In the genomic region with DNA sequence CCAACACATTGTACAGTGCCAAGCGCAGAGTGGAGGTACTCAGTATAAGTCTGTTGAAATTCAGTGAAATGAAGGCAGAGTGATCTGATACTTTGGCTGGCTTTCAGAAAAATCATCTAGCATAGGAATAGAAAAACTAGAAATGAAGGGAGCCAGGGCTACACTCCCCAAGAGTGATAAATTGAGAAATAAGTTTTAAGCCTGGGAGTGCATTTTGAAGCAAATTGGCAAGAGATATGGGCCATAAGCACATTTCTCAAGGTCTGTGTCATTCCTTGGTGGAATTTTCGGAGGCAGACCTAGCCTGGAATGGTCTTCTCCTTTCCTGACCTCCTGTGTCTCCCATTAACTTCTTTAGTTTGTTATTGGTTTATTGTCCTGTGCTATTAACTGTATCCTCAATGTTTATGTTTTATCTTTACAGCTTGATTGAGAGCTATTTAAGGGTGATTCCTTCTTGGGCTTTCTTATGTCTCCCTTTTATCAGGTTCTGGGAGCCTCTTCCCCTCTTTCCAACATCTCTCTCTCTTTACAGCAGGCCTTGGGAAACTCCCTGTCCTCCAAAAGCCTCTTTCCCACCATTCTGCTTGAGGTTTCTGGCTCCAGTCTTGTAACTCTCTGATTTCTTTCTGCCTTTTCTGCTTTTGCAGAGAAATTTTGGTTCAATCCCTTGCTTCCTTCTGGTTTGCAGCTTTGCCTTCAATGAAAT, we compare ENCODE assay signal across 14 cellular contexts.
A peak's percentile ranks its signal among the peaks of the same experiment; 100 is the strongest.
DNase-seq lines count a peak whose midpoint lies in the region; TF ChIP-seq lines count a peak whose summit lies in the region.
"Had no signal": no experiment of that assay in that cellular context is flagged by ENCODE, and none has a peak within 500 bp of the region (broad histone marks: within the 10 kb centered on the region; RNA-seq: fewer than 3 reads in every experiment).

No MANE protein-coding gene starts in this region.

- no peak overlapping the region for H4K5ac ChIP-seq in mesendoderm (ENCODE audit: low read length)

- 56% methylated on average over 2 of the region's 2 CpGs for WGBS in esophagus squamous epithelium, 2 donors
- no CpG with 5 or more reads among the region's 2 CpGs for WGBS in mesendoderm (ENCODE audit: extremely low coverage, insufficient coverage, low lambda C conversion rate)

- no peak overlapping the region for H3K9ac ChIP-seq in mesendoderm (ENCODE audit: low read length)

- H4K8ac ChIP-seq in mesendoderm (ENCODE audit: low read depth, low read length) = peak overlapping the region; percentile 76

- DNase-seq in AG04449 (ENCODE audit: low read depth, low spot score) (peak; percentile 50), NCI-H226 (peak; percentile 92), esophagus squamous epithelium (lab: John Stamatoyannopoulos, UW) (no peak), mesendoderm (no peak), HT-29 (ENCODE audit: low spot score) (no peak), NCI-H1105 (lab: John Stamatoyannopoulos, UW) (no peak), islet precursor cell (no peak)
- DNase-seq in stimulated activated CD4-positive, alpha-beta T cell treated with anti-CD3 and anti-CD28 coated beads, Interleukin-15, amount 100 ng/mL, for 24 hours = no peak
- DNase-seq: activated CD4-positive, alpha-beta memory T cell treated with anti-CD3 and anti-CD28 coated beads, Interleukin-2, amount 10 ng/mL, durations not matched to agents 7 days and 5 days; NCI-H1417; NCI-H524; nephron progenitor cell; T-helper 9 cell had no signal

- no peak overlapping the region for H3K4me3 ChIP-seq in AG04449 (ENCODE audit: low read depth, low read length)
- H3K4me3 ChIP-seq in esophagus squamous epithelium = no peak overlapping the region
- no peak overlapping the region for H3K4me3 ChIP-seq in mesendoderm (ENCODE audit: low read length)

- H3K9me3 ChIP-seq in esophagus squamous epithelium = no peaks in the 10 kb centered on the region

- H3K56ac ChIP-seq in mesendoderm (ENCODE audit: low read length) = no peak overlapping the region

- H3K27ac ChIP-seq in esophagus squamous epithelium (peak overlapping the region in 3 of 4 donors; percentile 24 to 49 (median 39)), mesendoderm (ENCODE audit: low read depth, low read length) (no peak overlapping the region)
- H3K27ac ChIP-seq: RWPE1 had no signal

- intact Hi-C loops in esophagus squamous epithelium (cut with DNase I) = no loop called here

- H2BK5ac ChIP-seq in mesendoderm (ENCODE audit: low read length) = no peak overlapping the region

- TF ChIP-seq CTCF in AG04449 (IDR thresholded peaks at IDR 0.05; ENCODE audit: insufficient read depth, low read length, missing control alignments) (no peak), esophagus squamous epithelium (IDR thresholded peaks at IDR 0.05) (no peak)

- H3K23ac ChIP-seq in mesendoderm (ENCODE audit: low read length) = no peak overlapping the region

- H3K36me3 ChIP-seq in esophagus squamous epithelium = no peaks in the 10 kb centered on the region
- H3K36me3 ChIP-seq in mesendoderm (ENCODE audit: control insufficient read depth, insufficient read depth, low read length) = no peaks in the 10 kb centered on the region

- H2AK5ac ChIP-seq in mesendoderm (ENCODE audit: low read length) = no peak overlapping the region

- H3K27me3 ChIP-seq in esophagus squamous epithelium = no peaks in the 10 kb centered on the region
- no peaks in the 10 kb centered on the region for H3K27me3 ChIP-seq in mesendoderm (ENCODE audit: insufficient read depth, low read length, poor library complexity)

- CTCF ChIA-PET in AG04449 (lab: Yijun Ruan, JAX) = interaction anchor here (0.7 kb wide), 1 partner anchor 257 kb away, joined by 3 read pairs; no protein-coding TSS in a partner anchor

- no peak overlapping the region for H3K4ac ChIP-seq in mesendoderm (ENCODE audit: low read depth, low read length)

- no peak overlapping the region for H3K4me2 ChIP-seq in mesendoderm (ENCODE audit: low read length)

- peak overlapping the region; percentile 28 for H3K18ac ChIP-seq in mesendoderm (ENCODE audit: low read length)

- no peaks in the 10 kb centered on the region for H3K79me2 ChIP-seq in mesendoderm (ENCODE audit: control insufficient read depth, insufficient read depth, low read length)

- no peak for TF ChIP-seq POLR2A in esophagus squamous epithelium (IDR thresholded peaks at IDR 0.05)

- no peak overlapping the region for H2BK15ac ChIP-seq in mesendoderm (replicated peaks; ENCODE audit: low read depth)

- H3K79me1 ChIP-seq in mesendoderm (ENCODE audit: low read length) = no peaks in the 10 kb centered on the region

- POLR2A ChIA-PET in AG04449 (lab: Yijun Ruan, JAX) = interaction anchor here (1.0 kb wide), 1 partner anchor 52 kb away, joined by 3 read pairs; no protein-coding TSS in a partner anchor

- H3K4me1 ChIP-seq in esophagus squamous epithelium = peaks cover 9 to 48% (median 15%) of the 10 kb centered on the region in 3 donors
- H3K4me1 ChIP-seq in mesendoderm (ENCODE audit: control insufficient read depth, low read depth, low read length) = no peaks in the 10 kb centered on the region

- no peak overlapping the region for H2BK120ac ChIP-seq in mesendoderm (ENCODE audit: low read depth, low read length)

Comparison
In these comparisons a context has a peak if more than half of its experiments do, and no peak if none do; other contexts are left out.
1. DNase-seq: peak in AG04449 (single experiment) and NCI-H226 (single experiment); none in esophagus squamous epithelium (single experiment), mesendoderm (single experiment), HT-29 (single experiment), NCI-H1105 (single experiment), islet precursor cell (single experiment) and stimulated activated CD4-positive, alpha-beta T cell treated with anti-CD3 and anti-CD28 coated beads, Interleukin-15, amount 100 ng/mL, for 24 hours (single experiment).